Comparison of ENCODE assay signal across 23 cellular contexts in genomic region chr15:78680416-78681068, GRCh38. TPM values are rescaled to one million over a fixed set of nuclear protein-coding genes. Genes with fewer than 3 reads are reported as not detected.
DNase-seq lines count a peak whose midpoint lies in the region; ATAC-seq, FAIRE-seq and TF ChIP-seq lines count a peak whose summit lies in the region.
"Had no signal": no experiment of that assay in that cellular context is flagged by ENCODE, and none has a peak within 500 bp of the region (broad histone marks: within the 10 kb centered on the region; RNA-seq: fewer than 3 reads in every experiment).

No MANE protein-coding gene starts in this region.

- H2AFZ ChIP-seq in H1 (ENCODE audit: low read length): no peak overlapping the region
- H2AFZ ChIP-seq: GM23248, hepatocyte had no signal

- no peak for TF ChIP-seq POLR2A in H1 (IDR thresholded peaks at IDR 0.05; ENCODE audit: control extremely low read depth in 1 of 2, low read depth in 2 of 2, low read length in 2 of 2)

- no peak for TF ChIP-seq EP300 in H1 (IDR thresholded peaks at IDR 0.05; ENCODE audit: borderline replicate concordance in 1 of 2, low read depth in 2 of 2, low read length in 2 of 2)

- no peak overlapping the region for H3K4me2 ChIP-seq in H1 (ENCODE audit: insufficient read depth in 1 of 2, low read depth in 2 of 2, low read length in 2 of 2)
- H3K4me2 ChIP-seq: A549, hepatocyte had no signal

- no peak for TF ChIP-seq RAD21 in H1 (IDR thresholded peaks at IDR 0.05 in 1 of 2, conservative IDR thresholded peaks at IDR 0.05 in 1 of 2; ENCODE audit: low read depth in 2 of 2, low read length in 2 of 2)

- 0 out of 2 replicates have a peak overlapping the region, but pooled peaks have one; percentile 90 for H2BK15ac ChIP-seq in H1 (ENCODE audit: low read length)

- peak; percentile 7 to 29 for DNase-seq in NCI-H524 (lab: John Stamatoyannopoulos, UW)
- DNase-seq in NCI-H524 treated with DMSO at 0.1 percent for 48 hours (lab: John Stamatoyannopoulos, UW): no peak
- DNase-seq in NCI-H69 (lab: John Stamatoyannopoulos, UW): peak; percentile 30
- no peak for DNase-seq in H1 (ENCODE audit: low read depth in 1 of 2, low spot score in 2 of 2)
- DNase-seq in sciatic nerve (ENCODE audit: low spot score): peak; percentile 34
- no peak for DNase-seq in GM20000 (ENCODE audit: low spot score)
- DNase-seq in GM19238 (ENCODE audit: insufficient read length, low spot score): no peak
- DNase-seq in DMS53 treated with DMSO at 0.1 percent for 48 hours (lab: John Stamatoyannopoulos, UW; ENCODE audit: unreplicated experiment): no peak
- DNase-seq: activated naive CD4-positive, alpha-beta T cell treated with anti-CD3 and anti-CD28 coated beads, Interleukin-2, amount 10 ng/mL, durations not matched to agents 7 days and 5 days; activated T-cell treated with anti-CD3 and anti-CD28 coated beads, Interleukin-2, amount 50 U/mL, for 1 hour; central memory CD4-positive, alpha-beta T cell; foreskin fibroblast; GM23248; NCI-H510A treated with DMSO at 0.1 percent for 48 hours; occipital lobe; stimulated activated CD4-positive, alpha-beta T cell treated with anti-CD3 and anti-CD28 coated beads, Interleukin-15, amount 100 ng/mL, for 24 hours had no signal

- peaks cover 0 to 6% (median 3%) of the 10 kb centered on the region in 4 experiments; a peak in 3 of 7 replicates for H3K27me3 ChIP-seq in H1 (replicated peaks in 1 of 4; ENCODE audit: control insufficient read depth in 3 of 4, extremely low read depth in 1 of 4, insufficient read depth in 3 of 4, low read length in 3 of 4)
- H3K27me3 ChIP-seq: hepatocyte had no signal

- FAIRE-seq in H1 (lab: Jason Lieb, UNC): no peak
- FAIRE-seq: A549, K562 had no signal

- peak overlapping the region; percentile 12 for H4K91ac ChIP-seq in H1 (replicated peaks; ENCODE audit: insufficient read length, low read length)

- TF ChIP-seq CTCF in H1 (IDR thresholded peaks at IDR 0.05; ENCODE audit: control extremely low read depth in 1 of 3, insufficient read depth in 1 of 3, low read depth in 1 of 3, low read length in 3 of 3): no peak
- no peak for TF ChIP-seq CTCF in GM20000 (IDR thresholded peaks at IDR 0.05; ENCODE audit: extremely low read depth, missing control alignments)

- H4K8ac ChIP-seq in H1 (ENCODE audit: extremely low read depth, insufficient read depth, low read length): no peak overlapping the region

- no peaks in the 10 kb centered on the region for H4K20me1 ChIP-seq in H1 (replicated peaks in 1 of 2; ENCODE audit: control insufficient read depth in 1 of 2, insufficient read depth in 2 of 2, low read length in 2 of 2)

- no peak overlapping the region for H3K4ac ChIP-seq in H1 (replicated peaks; ENCODE audit: insufficient read length, low read depth, low read length)

- no peak overlapping the region for H3K18ac ChIP-seq in H1 (ENCODE audit: extremely low read depth, low read length)

- H3K4me1 ChIP-seq in H1 (replicated peaks in 1 of 4; ENCODE audit: control insufficient read depth in 3 of 4, insufficient read depth in 4 of 4, low read length in 3 of 4): peaks cover 10 to 22% (median 15%) of the 10 kb centered on the region in 4 experiments
- H3K4me1 ChIP-seq: A549 had no signal

- no peaks in the 10 kb centered on the region for H3K23me2 ChIP-seq in H1 (ENCODE audit: low read depth, low read length)

- H2BK12ac ChIP-seq in H1 (ENCODE audit: low read depth, low read length): no peak overlapping the region

- 0 out of 2 replicates have a peak overlapping the region, but pooled peaks have one; percentile 52 for H2BK5ac ChIP-seq in H1 (ENCODE audit: low read depth, low read length)

- intact Hi-C loops in sciatic nerve (cut with DNase I): loop anchor here (1.0 kb wide), 1 partner anchor 48 kb away; no protein-coding TSS in a partner anchor

- H3K79me2 ChIP-seq in H1 (ENCODE audit: control insufficient read depth in 1 of 2, insufficient read depth in 2 of 2, low read length in 2 of 2): no peaks in the 10 kb centered on the region
- H3K79me2 ChIP-seq: hepatocyte had no signal

- H4K5ac ChIP-seq in H1 (ENCODE audit: insufficient read length, low read depth, low read length): no peak overlapping the region

- H3K14ac ChIP-seq in H1 (ENCODE audit: insufficient read length): no peak overlapping the region

- POLR2A ChIA-PET in H1 (lab: Charles Lee; ENCODE audit: partially characterized antibody): no interaction called here

- H3K56ac ChIP-seq in H1 (replicated peaks; ENCODE audit: insufficient read length, low read depth, low read length): no peak overlapping the region

- H2BK120ac ChIP-seq in H1 (replicated peaks; ENCODE audit: low read depth, low read length): no peak overlapping the region

- no peak overlapping the region for H3K27ac ChIP-seq in H1 (ENCODE audit: low read depth, low read length)
- H3K27ac ChIP-seq: A549, epithelial cell of prostate, GM23248, hepatocyte had no signal

- no peak overlapping the region for H3K23ac ChIP-seq in H1 (ENCODE audit: insufficient read length)

- H3K9me3 ChIP-seq in H1 (ENCODE audit: insufficient read depth in 2 of 2, low read depth in 1 of 2, low read length in 1 of 2): no peaks in the 10 kb centered on the region
- H3K9me3 ChIP-seq: A549 had no signal

- WGBS in H1 (ENCODE audit: extremely low coverage in 1 of 2, insufficient coverage in 1 of 2, insufficient read length in 1 of 2, insufficient replicate concordance in 2 of 2, low coverage in 1 of 2, low lambda C conversion rate in 2 of 2, missing lambda C conversion rate in 1 of 2), 2 experiments: 88% methylated on average over 11 of the region's 11 CpGs; no CpG with 5 or more reads in 1 of the 2 experiments

- H2AK5ac ChIP-seq in H1 (ENCODE audit: low read depth, low read length): no peak overlapping the region

- no peaks in the 10 kb centered on the region for H3K79me1 ChIP-seq in H1 (ENCODE audit: low read depth, low read length)

- H3K9ac ChIP-seq in H1 (replicated peaks in 1 of 4; ENCODE audit: extremely low read depth in 1 of 4, low read depth in 3 of 4, low read length in 3 of 4): no peak overlapping the region
- H3K9ac ChIP-seq: GM23248 had no signal

- no peaks in the 10 kb centered on the region for H3K36me3 ChIP-seq in H1 (ENCODE audit: control insufficient read depth in 2 of 4, insufficient read depth in 4 of 4, low read length in 3 of 4)

- H3K4me3 ChIP-seq in H1 (ENCODE audit: extremely low read depth in 1 of 4, insufficient read depth in 2 of 4, low read depth in 3 of 4, low read length in 4 of 4): no peak overlapping the region
- H3K4me3 ChIP-seq: A549, GM23248, hepatocyte, K562 had no signal

- H2BK20ac ChIP-seq in H1 (ENCODE audit: low read length): no peak overlapping the region

- CTCF ChIA-PET in H1 (lab: Charles Lee; ENCODE audit: partially characterized antibody): interaction anchor here (1.1 to 2.2 kb wide), 3 partner anchors 8 to 41 kb away, joined by 3 to 10 read pairs (median 4); no protein-coding TSS in a partner anchor

- ATAC-seq in sciatic nerve: no peak
- ATAC-seq: A549, K562 had no signal

TF ChIP-seq in H1, 55 proteins besides CTCF, POLR2A, EP300 and RAD21 (continues in another document):
- TF ChIP-seq EGR1 (IDR thresholded peaks at IDR 0.05; ENCODE audit: borderline replicate concordance, low read depth, low read length) (no peak), NANOG (IDR thresholded peaks at IDR 0.05; ENCODE audit: insufficient read depth, low read depth, low read length, poor library complexity, severe bottlenecking) (no peak), SAP30 (IDR thresholded peaks at IDR 0.05; ENCODE audit: insufficient read depth, insufficient replicate concordance, low read length) (no peak), CHD1 (IDR thresholded peaks at IDR 0.05; ENCODE audit: low read depth, low read length) (no peak), YY1 (IDR thresholded peaks at IDR 0.05; ENCODE audit: low read depth, low read length) (no peak), GABPA (IDR thresholded peaks at IDR 0.05; ENCODE audit: borderline replicate concordance, insufficient read depth, low read length) (no peak), TAF7 (optimal IDR thresholded peaks at IDR 0.05; ENCODE audit: borderline replicate concordance, low read depth, low read length) (no peak), RFX5 (IDR thresholded peaks at IDR 0.05; ENCODE audit: borderline replicate concordance, low read depth, low read length) (no peak), HDAC2 (IDR thresholded peaks at IDR 0.05; ENCODE audit: borderline replicate concordance in 1 of 2, low read depth in 2 of 2, low read length in 2 of 2) (no peak), SP4 (IDR thresholded peaks at IDR 0.05; ENCODE audit: low read length) (no peak), JUN (IDR thresholded peaks at IDR 0.05; ENCODE audit: low read depth, low read length) (no peak), HDAC6 (IDR thresholded peaks at IDR 0.05; ENCODE audit: low read depth, low read length) (no peak), TAF1 (IDR thresholded peaks at IDR 0.05; ENCODE audit: low read depth, low read length) (no peak), RNF2 (IDR thresholded peaks at IDR 0.05; ENCODE audit: borderline replicate concordance, low read depth, low read length, missing control alignments, poor library complexity, severe bottlenecking) (no peak)
- TF ChIP-seq, protein P1, sequence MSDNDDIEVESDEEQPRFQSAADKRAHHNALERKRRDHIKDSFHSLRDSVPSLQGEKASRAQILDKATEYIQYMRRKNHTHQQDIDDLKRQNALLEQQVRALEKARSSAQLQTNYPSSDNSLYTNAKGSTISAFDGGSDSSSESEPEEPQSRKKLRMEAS (IDR thresholded peaks at IDR 0.05): no peak

RNA-seq across cellular contexts. Expression of gene CHRNB4, which starts 39.5 kb away (rescaled TPM):
- total RNA-seq in H1 (2021; fragmentation: NEBNext Ultra II Directional; extraction: Animal tissue kit (Norgen Biotek cat#: 25700)): 2.4 and 2.6 TPM in 2 replicates
- 4.1 and 4.5 TPM in 2 replicates for polyA plus RNA-seq in H1 (2011; rRNA removed)
- polyA plus RNA-seq in H1 (2011; cell fraction: cytosol; rRNA removed): 2.2 TPM
- polyA plus RNA-seq in H1 (2011; cell fraction: nucleus; rRNA removed): 2.7 TPM
- polyA plus RNA-seq in H1 (2012, experiment 1 of 2): 2.0 to 3.4 TPM (median 3.1 TPM) in 4 replicates
- 3.1 TPM for polyA plus RNA-seq in H1 (2012, experiment 2 of 2)
- polyA plus RNA-seq in H1 (2013, experiment 1 of 2): 3.2 TPM
- polyA plus RNA-seq in H1 (2013, experiment 2 of 2): 3.4 TPM
- 5.1 and 6.1 TPM in 2 replicates for polyA minus RNA-seq in H1 (2011; rRNA and poly(A)+ RNA removed)
- polyA minus RNA-seq in H1 (2011; cell fraction: cytosol; rRNA and poly(A)+ RNA removed): 2.1 TPM
- polyA minus RNA-seq in H1 (2011; cell fraction: nucleus; rRNA and poly(A)+ RNA removed): 1.5 TPM
- total RNA-seq in sciatic nerve: not detected
- total RNA-seq: GM23248, hepatocyte, liver, subcutaneous adipose tissue had no signal
- polyA plus RNA-seq: BJ, GM23248, liver had no signal

RNA-seq across cellular contexts. Expression of gene CHRNA3, which starts 59.7 kb away (rescaled TPM):
- total RNA-seq in H1 (2021; fragmentation: NEBNext Ultra II Directional; extraction: Animal tissue kit (Norgen Biotek cat#: 25700)): 2.1 TPM in 2 replicates
- 4.4 and 4.7 TPM in 2 replicates for polyA plus RNA-seq in H1 (2011; rRNA removed)
- polyA plus RNA-seq in H1 (2011; cell fraction: cytosol; rRNA removed): 2.9 TPM
- polyA plus RNA-seq in H1 (2011; cell fraction: nucleus; rRNA removed): 7.5 TPM
- 3.1 to 4.5 TPM (median 4.0 TPM) in 4 replicates for polyA plus RNA-seq in H1 (2012, experiment 1 of 2)
- 1.4 TPM for polyA plus RNA-seq in H1 (2012, experiment 2 of 2)
- polyA plus RNA-seq in H1 (2013, experiment 1 of 2): 4.5 TPM
- 5.5 TPM for polyA plus RNA-seq in H1 (2013, experiment 2 of 2)
- 5.1 and 6.5 TPM in 2 replicates for polyA minus RNA-seq in H1 (2011; rRNA and poly(A)+ RNA removed)
- 3.2 TPM for polyA minus RNA-seq in H1 (2011; cell fraction: cytosol; rRNA and poly(A)+ RNA removed)
- 4.7 TPM for polyA minus RNA-seq in H1 (2011; cell fraction: nucleus; rRNA and poly(A)+ RNA removed)
- total RNA-seq in sciatic nerve: not detected
- total RNA-seq: GM23248, K562, liver, subcutaneous adipose tissue had no signal
- polyA plus RNA-seq: BJ, GM23248, liver had no signal

Comparison
In these comparisons a context has a peak if more than half of its experiments do, and no peak if none do; other contexts are left out.
1. DNase-seq: peak in NCI-H524 (2 of 2), NCI-H69 (single experiment) and sciatic nerve (single experiment); none in NCI-H524 treated with DMSO at 0.1 percent for 48 hours (single experiment), H1 (0 of 2), GM20000 (single experiment), GM19238 (single experiment) and DMS53 treated with DMSO at 0.1 percent for 48 hours (single experiment).